10 cellular contexts compared by ENCODE assay signal in genomic region chr10:125000366-125001312, GRCh38. TPM values are rescaled to one million over a fixed set of nuclear protein-coding genes. Genes with fewer than 3 reads are reported as not detected.
DNase-seq lines count a peak whose midpoint lies in the region; ATAC-seq and TF ChIP-seq lines count a peak whose summit lies in the region.
"Had no signal": no experiment of that assay in that cellular context is flagged by ENCODE, and none has a peak within 500 bp of the region (broad histone marks: within the 10 kb centered on the region; RNA-seq: fewer than 3 reads in every experiment).

No MANE protein-coding gene starts in this region.

- H2AFZ ChIP-seq in mesenchymal stem cell (ENCODE audit: low read depth, low read length): no peak overlapping the region

- no peak overlapping the region for H2BK5ac ChIP-seq in mesenchymal stem cell (ENCODE audit: low read depth, low read length, poor library complexity, severe bottlenecking)

- H2BK120ac ChIP-seq in mesenchymal stem cell (ENCODE audit: low read depth, low read length): no peak overlapping the region

- H3K14ac ChIP-seq in mesenchymal stem cell (ENCODE audit: low read length in 2 of 2): no peak overlapping the region

- peak in 50 of 56 donors; percentile 19 to 64 (median 45) for TF ChIP-seq CTCF in dorsolateral prefrontal cortex (IDR thresholded peaks at IDR 0.05 in 54 of 56, conservative IDR thresholded peaks at IDR 0.05 in 2 of 56; ENCODE audit: low read depth in 1 of 56, partially characterized antibody in 56 of 56)
- no peak for TF ChIP-seq CTCF in upper lobe of left lung (IDR thresholded peaks at IDR 0.05)

- no peak for TF ChIP-seq POLR2A in upper lobe of left lung (IDR thresholded peaks at IDR 0.05)

- H2BK15ac ChIP-seq in mesenchymal stem cell (ENCODE audit: low read depth, poor library complexity, severe bottlenecking): no peak overlapping the region

- no peak overlapping the region for H2AK5ac ChIP-seq in mesenchymal stem cell (ENCODE audit: low read length, severe bottlenecking)

- peaks cover 76% of the 10 kb centered on the region for H3K79me1 ChIP-seq in mesenchymal stem cell (replicated peaks; ENCODE audit: low read length, poor library complexity, severe bottlenecking)

- intact Hi-C loops in dorsolateral prefrontal cortex (cut with DNase I): loop anchor here (2.0 to 5.0 kb wide), 3 partner anchors 60 to 162 kb away; partner anchors contain the start of gene CTBP2 (in 1 of the 2)

- H4K91ac ChIP-seq in mesenchymal stem cell (ENCODE audit: low read length): no peak overlapping the region

- no peak overlapping the region for H3K4me2 ChIP-seq in mesenchymal stem cell (ENCODE audit: low read length, poor library complexity, severe bottlenecking)

- no peak for ATAC-seq in upper lobe of left lung (ENCODE audit: low FRiP score in 2 of 2)
- ATAC-seq: effector memory CD8-positive, alpha-beta T cell; naive thymus-derived CD4-positive, alpha-beta T cell had no signal

- H4K8ac ChIP-seq in mesenchymal stem cell (ENCODE audit: low read length): no peak overlapping the region

- no peak overlapping the region for H3K18ac ChIP-seq in mesenchymal stem cell (ENCODE audit: low read depth in 1 of 2, low read length in 2 of 2)

- H3K4me3 ChIP-seq in dorsolateral prefrontal cortex (peak overlapping the region in 17 of 59 donors; percentile 4 to 42 (median 20)), mesenchymal stem cell (ENCODE audit: insufficient read depth in 1 of 2, low read depth in 1 of 2, low read length in 2 of 2) (no peak overlapping the region), upper lobe of left lung (no peak overlapping the region)

- no peak overlapping the region for H3K23ac ChIP-seq in mesenchymal stem cell (ENCODE audit: low read length in 2 of 2)

- H3K4me1 ChIP-seq in mesenchymal stem cell (ENCODE audit: control insufficient read depth, insufficient read depth, low read depth, low read length): no peaks in the 10 kb centered on the region
- peaks cover 27 to 38% (median 33%) of the 10 kb centered on the region in 4 donors for H3K4me1 ChIP-seq in upper lobe of left lung

- WGBS in mesenchymal stem cell: 91% methylated on average over 35 of the region's 35 CpGs
- WGBS in upper lobe of left lung, 2 donors: 63 to 64% methylated on average over 17 to 35 of the region's 35 CpGs

- no peak overlapping the region for H2BK12ac ChIP-seq in mesenchymal stem cell (ENCODE audit: low read length in 2 of 2)

- peak overlapping the region; percentile 38 for H3K9ac ChIP-seq in mesenchymal stem cell (ENCODE audit: low read length)

- peak overlapping the region; percentile 70 to 99 (median 94) for H3K27ac ChIP-seq in dorsolateral prefrontal cortex
- no peak overlapping the region for H3K27ac ChIP-seq in mesenchymal stem cell (ENCODE audit: low read length, poor library complexity, severe bottlenecking)
- H3K27ac ChIP-seq in upper lobe of left lung: peak overlapping the region in 3 of 4 donors; percentile 67 to 72 (median 67)

- no peaks in the 10 kb centered on the region for H3K9me3 ChIP-seq in mesenchymal stem cell (ENCODE audit: control insufficient read depth, low read length)
- H3K9me3 ChIP-seq in upper lobe of left lung: no peaks in the 10 kb centered on the region

- no peak overlapping the region for H3K4ac ChIP-seq in mesenchymal stem cell (ENCODE audit: low read depth in 1 of 2, low read length in 2 of 2)

- no peaks in the 10 kb centered on the region for H3K27me3 ChIP-seq in dorsolateral prefrontal cortex
- no peaks in the 10 kb centered on the region for H3K27me3 ChIP-seq in mesenchymal stem cell (ENCODE audit: control insufficient read depth in 1 of 2, insufficient read depth in 1 of 2, low read length in 2 of 2)
- no peaks in the 10 kb centered on the region for H3K27me3 ChIP-seq in upper lobe of left lung

- no peak for TF ChIP-seq EP300 in upper lobe of left lung (IDR thresholded peaks at IDR 0.05)

- DNase-seq in activated gamma-delta T cell treated with Interleukin-2 at 50 U/mL for 16 hours: peak; percentile 2
- DNase-seq in activated gamma-delta T cell (lab: John Stamatoyannopoulos, UW): no peak
- DNase-seq in dorsolateral prefrontal cortex: peak in 7 of 10 donors; percentile 22 to 70 (median 51)
- no peak for DNase-seq in mesenchymal stem cell
- peak; percentile 20 to 41 for DNase-seq in upper lobe of left lung
- no peak for DNase-seq in NCI-H2196 treated with DMSO at 0.1 percent for 48 hours (lab: John Stamatoyannopoulos, UW; ENCODE audit: unreplicated experiment)
- no peak for DNase-seq in H4 (ENCODE audit: low spot score)
- DNase-seq in kidney tubule cell (ENCODE audit: low spot score): no peak
- DNase-seq: effector memory CD8-positive, alpha-beta T cell had no signal

- H3K36me3 ChIP-seq in mesenchymal stem cell (ENCODE audit: control insufficient read depth in 1 of 2, insufficient read depth in 2 of 2, low read depth in 1 of 2, low read length in 2 of 2): peaks cover 68 to 96% of the 10 kb centered on the region in 2 experiments
- H3K36me3 ChIP-seq in upper lobe of left lung: peaks cover 26 to 91% (median 74%) of the 10 kb centered on the region in 4 donors

RNA-seq across cellular contexts. Expression of gene ZRANB1, which starts 58.7 kb away (rescaled TPM):
- total RNA-seq in dorsolateral prefrontal cortex: 10 to 100 TPM; 26.9 to 54.0 (median 37.1) TPM
- 17.5 TPM for polyA plus RNA-seq in mesenchymal stem cell (2013, experiment 1 of 2)
- polyA plus RNA-seq in mesenchymal stem cell (2013, experiment 2 of 2): 18.6 TPM
- 10 to 100 TPM; 14.6 to 35.4 (median 17.1) TPM for total RNA-seq in upper lobe of left lung
- total RNA-seq in H4 (2014; rRNA removed; shearing (Covaris generic)): 20.9 and 22.2 TPM in 2 replicates

Comparison
In these comparisons a context has a peak if more than half of its experiments do, and no peak if none do; other contexts are left out.
1. DNase-seq: peak in activated gamma-delta T cell treated with Interleukin-2 at 50 U/mL for 16 hours (single experiment), dorsolateral prefrontal cortex (7 of 10) and upper lobe of left lung (2 of 2); none in activated gamma-delta T cell (single experiment), mesenchymal stem cell (single experiment), NCI-H2196 treated with DMSO at 0.1 percent for 48 hours (single experiment), H4 (single experiment) and kidney tubule cell (single experiment).
2. CTCF ChIP-seq: peak in dorsolateral prefrontal cortex (50 of 56); none in upper lobe of left lung (0 of 6).